Comparison of ENCODE assay signal across 13 cellular contexts in the genomic region with DNA sequence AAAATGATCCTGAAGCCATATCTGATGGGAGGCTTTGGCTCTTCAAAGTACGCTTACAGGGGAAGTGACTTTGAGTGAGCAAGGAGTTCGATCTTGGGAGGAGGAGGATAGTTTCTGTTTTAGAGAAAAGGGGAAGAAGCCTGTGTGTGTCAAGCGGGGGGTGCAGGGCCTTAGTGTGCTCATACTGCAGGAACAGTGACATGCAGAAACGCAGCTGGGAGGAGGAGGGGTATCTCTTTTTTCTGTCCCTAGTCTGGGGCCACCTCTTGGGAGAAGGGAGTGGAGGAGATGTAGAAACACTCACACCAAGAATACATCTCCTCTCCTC. TPM values are rescaled to one million over a fixed set of nuclear protein-coding genes. Genes with fewer than 3 reads are reported as not detected.
A peak's percentile ranks its signal among the peaks of the same experiment; 100 is the strongest.
DNase-seq lines count a peak whose midpoint lies in the region; ATAC-seq and TF ChIP-seq lines count a peak whose summit lies in the region.
"Had no signal": no experiment of that assay in that cellular context is flagged by ENCODE, and none has a peak within 500 bp of the region (broad histone marks: within the 10 kb centered on the region; RNA-seq: fewer than 3 reads in every experiment).

No MANE protein-coding gene starts in this region.

- H3K4me2 ChIP-seq in DOHH2 (ENCODE audit: low read length) (peak overlapping the region; percentile 71), mammary epithelial cell (ENCODE audit: insufficient read depth, low read depth, low read length) (no peak overlapping the region)
- H3K4me2 ChIP-seq: GM23338 had no signal

- dilution Hi-C loops in mammary epithelial cell (cut with HindIII; ENCODE audit: low sequenced_read_pairs) = loop anchor here (25.0 kb wide), 1 partner anchor 100 kb away; no protein-coding TSS in a partner anchor

- H3K79me2 ChIP-seq in DOHH2 (ENCODE audit: control insufficient read depth, low read length) (no peaks in the 10 kb centered on the region), mammary epithelial cell (ENCODE audit: insufficient read depth, low read length) (no peaks in the 10 kb centered on the region)

- no peaks in the 10 kb centered on the region for H3K9me3 Mint-ChIP-seq in naive B cell
- no peaks in the 10 kb centered on the region for H3K9me3 Mint-ChIP-seq in HFFc6
- H3K9me3 Mint-ChIP-seq: GM23338 had no signal

- intact Hi-C loops in mammary epithelial cell (cut with micrococcal nuclease) = loop anchor here (2.0 to 10.0 kb wide), 2 partner anchors 31 to 197 kb away; no protein-coding TSS in a partner anchor

- in situ Hi-C loops in mammary epithelial cell (cut with MboI; ENCODE audit: low sequenced_read_pairs in 2 of 2) = loop anchor here in 1 of 2 donors (25.0 kb wide), 1 partner anchor 100 kb away; no protein-coding TSS in a partner anchor

- H3K27ac ChIP-seq in DOHH2 (ENCODE audit: low read depth, low read length) = peak overlapping the region; percentile 42
- no peak overlapping the region for H3K27ac ChIP-seq in mammary epithelial cell (ENCODE audit: insufficient read depth, low read depth, low read length)
- H3K27ac ChIP-seq: SJSA1 had no signal

- H3K9me2 ChIP-seq in DOHH2 (replicated peaks; ENCODE audit: control insufficient read depth, low read length) = no peaks in the 10 kb centered on the region

- H3K4me1 ChIP-seq in DOHH2 (ENCODE audit: control insufficient read depth, low read length) (peaks cover 36% of the 10 kb centered on the region), mammary epithelial cell (ENCODE audit: insufficient read depth, low read length) (peaks cover 11% of the 10 kb centered on the region)
- H3K4me1 ChIP-seq: SJSA1 had no signal

- no peaks in the 10 kb centered on the region for H3K27me3 Mint-ChIP-seq in naive B cell
- H3K27me3 Mint-ChIP-seq in HFFc6 (ENCODE audit: insufficient read depth) = peaks cover 21% of the 10 kb centered on the region
- H3K27me3 Mint-ChIP-seq: CD4-positive, alpha-beta T cell had no signal

- H3K27me3 ChIP-seq in DOHH2 (ENCODE audit: control insufficient read depth, low read length) (no peaks in the 10 kb centered on the region), mammary epithelial cell (ENCODE audit: insufficient read depth, low read length) (no peaks in the 10 kb centered on the region)

- H3K4me3 Mint-ChIP-seq in naive B cell = peak overlapping the region; percentile 48 to 90 (median 75)
- no peak overlapping the region for H3K4me3 Mint-ChIP-seq in HFFc6
- H3K4me3 Mint-ChIP-seq: CD4-positive, alpha-beta T cell; GM23338; mesothelial cell of epicardium had no signal

- peak overlapping the region; percentile 54 for H3K4me3 ChIP-seq in DOHH2 (ENCODE audit: low read length)
- no peak overlapping the region for H3K4me3 ChIP-seq in mammary epithelial cell (replicated peaks in 1 of 3; ENCODE audit: insufficient read depth in 1 of 3, low read depth in 2 of 3, low read length in 3 of 3)
- H3K4me3 ChIP-seq: GM23338, SJSA1 had no signal

- no peaks in the 10 kb centered on the region for H3K9me3 ChIP-seq in DOHH2 (ENCODE audit: control insufficient read depth, insufficient read depth, low read length)
- H3K9me3 ChIP-seq in mammary epithelial cell (replicated peaks; ENCODE audit: insufficient read depth, low read length) = peaks cover 5% of the 10 kb centered on the region
- H3K9me3 ChIP-seq: SJSA1 had no signal

- peaks cover 35 to 38% (median 37%) of the 10 kb centered on the region in 3 donors for H3K4me1 Mint-ChIP-seq in naive B cell
- no peaks in the 10 kb centered on the region for H3K4me1 Mint-ChIP-seq in HFFc6 (ENCODE audit: low read depth)
- H3K4me1 Mint-ChIP-seq: GM23338, mesothelial cell of epicardium had no signal

- BruUV-seq in mammary epithelial cell (replicated peaks; lab: Mats Ljungman, UMichigan) = no TSS peak

- H3K36me3 Mint-ChIP-seq in naive B cell (no peaks in the 10 kb centered on the region), HFFc6 (ENCODE audit: low read depth) (no peaks in the 10 kb centered on the region)
- H3K36me3 Mint-ChIP-seq: mesothelial cell of epicardium had no signal

- DNase-seq in MV-4-11 (lab: John Stamatoyannopoulos, UW) (peak; percentile 99), mammary epithelial cell (no peak), naive B cell (peak; percentile 58), COR-L47 (lab: John Stamatoyannopoulos, UW) (no peak), HFFc6 (no peak)
- DNase-seq: CD4-positive, alpha-beta T cell; NCI-H1436 had no signal

- H4K20me1 ChIP-seq in DOHH2 (ENCODE audit: control insufficient read depth, insufficient read depth, low read depth, low read length) = no peaks in the 10 kb centered on the region
- no peaks in the 10 kb centered on the region for H4K20me1 ChIP-seq in mammary epithelial cell (ENCODE audit: insufficient read depth, low read length)

- no peaks in the 10 kb centered on the region for H3F3A ChIP-seq in DOHH2 (ENCODE audit: control insufficient read depth, insufficient read depth)

- H3K27ac Mint-ChIP-seq in naive B cell = peak overlapping the region; percentile 5 to 85 (median 44)
- no peak overlapping the region for H3K27ac Mint-ChIP-seq in HFFc6
- H3K27ac Mint-ChIP-seq: CD4-positive, alpha-beta T cell; GM23338; mesothelial cell of epicardium had no signal

- ATAC-seq in naive B cell (ENCODE audit: low read depth in 2 of 2) (peak; percentile 88 to 90), HG03521 (IDR thresholded peaks at IDR 0.05; ENCODE audit: unreplicated experiment) (no peak), GM19023 (IDR thresholded peaks at IDR 0.05; ENCODE audit: unreplicated experiment) (no peak)
- ATAC-seq: GM23338 had no signal

- TF ChIP-seq CTCF in DOHH2 (IDR thresholded peaks at IDR 0.05; ENCODE audit: low read depth, low read length, poor library complexity, severe bottlenecking) (no peak), mammary epithelial cell (conservative IDR thresholded peaks at IDR 0.05 in 1 of 2, IDR thresholded peaks at IDR 0.05 in 1 of 2; ENCODE audit: extremely low read depth in 1 of 2, insufficient read depth in 1 of 2, low read depth in 1 of 2, low read length in 2 of 2) (no peak), HFFc6 (IDR thresholded peaks at IDR 0.05) (no peak)

- no peaks in the 10 kb centered on the region for H3K36me3 ChIP-seq in DOHH2 (ENCODE audit: control insufficient read depth, low read length)
- H3K36me3 ChIP-seq in mammary epithelial cell (ENCODE audit: insufficient read depth, low read length) = no peaks in the 10 kb centered on the region
- H3K36me3 ChIP-seq: SJSA1 had no signal

- WGBS in mammary epithelial cell (ENCODE audit: low coverage, missing lambda C conversion rate) = 50% methylated on average over 4 of the region's 4 CpGs

- CTCF ChIA-PET in mammary epithelial cell (lab: Charles Lee; ENCODE audit: low non-redundant PET) = no interaction called here

- H2AFZ ChIP-seq in mammary epithelial cell (ENCODE audit: low read depth, low read length) = peak overlapping the region; percentile 45
- H2AFZ ChIP-seq: GM23338 had no signal

- no peak overlapping the region for H3K9ac ChIP-seq in mammary epithelial cell (ENCODE audit: insufficient read depth, low read length)

RNA-seq across cellular contexts. Expression of a gene that starts 19.8 kb away (rescaled TPM):
- not detected for total RNA-seq in mammary epithelial cell
- polyA plus RNA-seq in mammary epithelial cell (not detected), naive B cell (ENCODE audit: low read depth in 6 of 6) (not detected)
- not detected for polyA minus RNA-seq in mammary epithelial cell
- not detected for total RNA-seq in HFFc6 (2021; fragmentation: NEBNext Ultra II Directional; extraction: Animal tissue kit (Norgen Biotek cat#: 25700))
- total RNA-seq: GM23338, mesothelial cell of epicardium, SJSA1 had no signal
- polyA plus RNA-seq: GM23338 had no signal

RNA-seq across cellular contexts. Expression of a gene that starts 46.5 kb away (rescaled TPM):
- 1 to 10 TPM in 1 of 2 donors, under 1 TPM in 1; 0.33 to 5.5 TPM for total RNA-seq in mammary epithelial cell
- polyA plus RNA-seq in mammary epithelial cell = 2.4 TPM
- 18.5 TPM for polyA minus RNA-seq in mammary epithelial cell
- under 1 TPM in 4 of 6 donors, not detected in 2; 0.18 to 0.36 (median 0.22) TPM for polyA plus RNA-seq in naive B cell (ENCODE audit: low read depth in 6 of 6)
- not detected for total RNA-seq in HFFc6 (2021; fragmentation: NEBNext Ultra II Directional; extraction: Animal tissue kit (Norgen Biotek cat#: 25700))
- total RNA-seq: GM23338, mesothelial cell of epicardium, SJSA1 had no signal

Comparison
In these comparisons a context has a peak if more than half of its experiments do, and no peak if none do; other contexts are left out.
1. DNase-seq: peak in MV-4-11 (single experiment) and naive B cell (single experiment); none in mammary epithelial cell (single experiment), COR-L47 (single experiment) and HFFc6 (single experiment).
2. ATAC-seq: peak in naive B cell (2 of 2); none in HG03521 (single experiment) and GM19023 (single experiment).